8 cellular contexts compared by ENCODE assay signal in the genomic region with DNA sequence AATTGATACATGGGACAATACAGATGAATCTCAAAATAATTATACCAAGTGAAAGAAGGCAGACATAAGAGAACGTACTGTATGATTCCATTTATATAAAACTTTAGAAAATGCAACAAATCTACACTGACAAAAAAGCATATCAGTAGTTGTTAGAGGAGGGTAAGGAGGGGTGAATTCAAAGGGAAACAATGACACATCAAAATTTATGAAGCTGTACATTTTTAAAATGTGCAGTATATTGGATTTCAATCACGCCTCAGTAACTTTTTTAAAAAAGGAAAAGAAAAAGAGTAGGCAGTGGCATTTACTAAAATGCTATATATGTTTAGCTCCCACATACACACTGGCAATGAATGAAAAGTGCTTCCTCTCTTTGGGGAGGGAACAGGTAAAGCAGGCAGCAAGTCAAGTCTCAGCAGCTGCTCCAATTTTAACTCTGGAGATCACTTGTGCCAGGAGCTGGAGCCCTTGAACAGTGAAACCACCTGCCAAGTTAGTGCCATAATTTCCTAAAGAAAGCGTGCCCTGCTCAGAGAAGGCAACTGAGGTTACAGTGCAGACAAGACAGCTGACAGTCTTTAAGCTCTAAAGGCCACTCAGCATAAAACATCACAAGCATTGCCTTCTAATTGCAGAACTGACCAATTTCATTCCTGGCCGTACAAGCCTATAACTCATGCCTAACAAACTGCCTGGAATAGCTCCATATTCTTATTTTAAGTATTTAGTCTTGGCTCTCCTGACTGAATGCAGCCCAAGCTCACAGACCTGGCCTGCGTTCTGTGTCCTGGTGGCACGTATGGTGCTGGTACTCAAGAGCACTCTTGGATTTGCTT. TPM values are rescaled to one million over a fixed set of nuclear protein-coding genes. Genes with fewer than 3 reads are reported as not detected.
DNase-seq lines count a peak whose midpoint lies in the region; ATAC-seq and TF ChIP-seq lines count a peak whose summit lies in the region.
"Had no signal": no experiment of that assay in that cellular context is flagged by ENCODE, and none has a peak within 500 bp of the region (broad histone marks: within the 10 kb centered on the region; RNA-seq: fewer than 3 reads in every experiment).

No MANE protein-coding gene starts in this region.

- H3K4me1 Mint-ChIP-seq in CD4-positive, alpha-beta T cell (ENCODE audit: low read depth): peaks cover 94% of the 10 kb centered on the region

- TF ChIP-seq CTCF in CD4-positive, alpha-beta T cell (IDR thresholded peaks at IDR 0.05): no peak
- TF ChIP-seq CTCF in esophagus muscularis mucosa (IDR thresholded peaks at IDR 0.05) (no peak), prostate gland (IDR thresholded peaks at IDR 0.05) (no peak)

- H3K4me3 ChIP-seq in esophagus muscularis mucosa (no peak overlapping the region), prostate gland (no peak overlapping the region)

- no peaks in the 10 kb centered on the region for H3K27me3 ChIP-seq in CD4-positive, alpha-beta T cell (ENCODE audit: control insufficient read depth, insufficient read depth, low read length)
- H3K27me3 ChIP-seq in esophagus muscularis mucosa (no peaks in the 10 kb centered on the region), prostate gland (replicated peaks; ENCODE audit: insufficient read depth) (no peaks in the 10 kb centered on the region)

- no peak overlapping the region for H3K4me3 Mint-ChIP-seq in CD4-positive, alpha-beta T cell

- peak overlapping the region; percentile 40 for H3K27ac Mint-ChIP-seq in CD4-positive, alpha-beta T cell

- TF ChIP-seq EP300 in esophagus muscularis mucosa (IDR thresholded peaks at IDR 0.05): no peak

- no peak for ATAC-seq in CD4-positive, alpha-beta T cell (ENCODE audit: poor library complexity)

- WGBS in esophagus muscularis mucosa: 38% methylated on average over 6 of the region's 6 CpGs
- 28% methylated on average over 6 of the region's 6 CpGs for WGBS in prostate gland

- TF ChIP-seq POLR2A in esophagus muscularis mucosa (IDR thresholded peaks at IDR 0.05; ENCODE audit: low read depth) (no peak), prostate gland (IDR thresholded peaks at IDR 0.05) (no peak)

- no peaks in the 10 kb centered on the region for H3K9me3 ChIP-seq in CD4-positive, alpha-beta T cell (ENCODE audit: control insufficient read depth, low read length)
- H3K9me3 ChIP-seq in esophagus muscularis mucosa: no peaks in the 10 kb centered on the region
- no peaks in the 10 kb centered on the region for H3K9me3 ChIP-seq in prostate gland

- CTCF ChIA-PET in CD4-positive, alpha-beta T cell (lab: Charles Lee): interaction anchor here (1.2 kb wide), 1 partner anchor 57 kb away, joined by 3 read pairs; no protein-coding TSS in a partner anchor

- H3K36me3 ChIP-seq in esophagus muscularis mucosa (peaks cover 0 to 14% (median 1%) of the 10 kb centered on the region in 4 donors), prostate gland (no peaks in the 10 kb centered on the region)

- intact Hi-C loops in CD4-positive, alpha-beta T cell (cut with DNase I, micrococcal nuclease): no loop called here
- intact Hi-C loops in esophagus muscularis mucosa (cut with DNase I): no loop called here
- intact Hi-C loops in prostate gland (cut with DNase I): no loop called here

- H3K27me3 Mint-ChIP-seq in CD4-positive, alpha-beta T cell: no peaks in the 10 kb centered on the region

- no peak overlapping the region for H3K27ac ChIP-seq in CD4-positive, alpha-beta T cell (ENCODE audit: low read depth, low read length)
- H3K27ac ChIP-seq in esophagus muscularis mucosa (replicated peaks in 1 of 4) (peak overlapping the region; percentile 39 to 60 (median 58)), prostate gland (peak overlapping the region; percentile 5 to 13)

- H3K4me1 ChIP-seq in esophagus muscularis mucosa: peaks cover 76 to 97% (median 88%) of the 10 kb centered on the region in 4 donors
- peaks cover 4% of the 10 kb centered on the region for H3K4me1 ChIP-seq in prostate gland (replicated peaks)

- DNase-seq in CD4-positive, alpha-beta T cell: no peak
- DNase-seq in NCI-H1105 treated with DMSO at 0.1 percent for 48 hours (lab: John Stamatoyannopoulos, UW): peak; percentile 70
- DNase-seq in esophagus muscularis mucosa (ENCODE audit: extremely low spot score): no peak
- no peak for DNase-seq in prostate gland (ENCODE audit: low spot score)
- no peak for DNase-seq in SK-N-DZ (ENCODE audit: low spot score)
- no peak for DNase-seq in NOMO-1 treated with DMSO at 0.1 percent for 48 hours (lab: John Stamatoyannopoulos, UW; ENCODE audit: unreplicated experiment)
- no peak for DNase-seq in NCI-H1930 (lab: John Stamatoyannopoulos, UW)
- DNase-seq: T1000 had no signal

- POLR2A ChIA-PET in CD4-positive, alpha-beta T cell (lab: Charles Lee): interaction anchor here (1.6 kb wide), 1 partner anchor 9 kb away, joined by 5 read pairs; no protein-coding TSS in a partner anchor

- no peaks in the 10 kb centered on the region for H3K9me3 Mint-ChIP-seq in CD4-positive, alpha-beta T cell

- H3K36me3 Mint-ChIP-seq in CD4-positive, alpha-beta T cell (ENCODE audit: low read depth): peaks cover 74% of the 10 kb centered on the region

RNA-seq across cellular contexts. Expression of a gene that starts 10.9 kb away (rescaled TPM):
- total RNA-seq in CD4-positive, alpha-beta T cell: 10 to 100 TPM; 43.3 to 45.4 TPM
- total RNA-seq in esophagus muscularis mucosa (10 to 100 TPM; 84.3 to 99.2 (median 89.8) TPM), prostate gland (100 to 1,000 TPM; 103 to 161 TPM)
- 103 and 106 TPM in 2 replicates for polyA plus RNA-seq in SK-N-DZ (2014; cell fraction: cytosol; rRNA removed)
- 74.1 and 89.2 TPM in 2 replicates for polyA plus RNA-seq in SK-N-DZ (2014; cell fraction: nucleus; rRNA removed)

RNA-seq across cellular contexts. Expression of a gene that starts 53.0 kb away (rescaled TPM):
- total RNA-seq in CD4-positive, alpha-beta T cell: 1 to 10 TPM; 1.2 to 1.3 TPM
- total RNA-seq in esophagus muscularis mucosa (1 to 10 TPM; 2.1 to 6.2 (median 4.1) TPM), prostate gland (1 to 10 TPM; 4.0 to 7.3 TPM)
- 1.3 and 1.9 TPM in 2 replicates for polyA plus RNA-seq in SK-N-DZ (2014; cell fraction: cytosol; rRNA removed)
- polyA plus RNA-seq in SK-N-DZ (2014; cell fraction: nucleus; rRNA removed): 1.4 and 3.5 TPM in 2 replicates
